Comparison of ENCODE assay signal across 8 cellular contexts in the genomic region with DNA sequence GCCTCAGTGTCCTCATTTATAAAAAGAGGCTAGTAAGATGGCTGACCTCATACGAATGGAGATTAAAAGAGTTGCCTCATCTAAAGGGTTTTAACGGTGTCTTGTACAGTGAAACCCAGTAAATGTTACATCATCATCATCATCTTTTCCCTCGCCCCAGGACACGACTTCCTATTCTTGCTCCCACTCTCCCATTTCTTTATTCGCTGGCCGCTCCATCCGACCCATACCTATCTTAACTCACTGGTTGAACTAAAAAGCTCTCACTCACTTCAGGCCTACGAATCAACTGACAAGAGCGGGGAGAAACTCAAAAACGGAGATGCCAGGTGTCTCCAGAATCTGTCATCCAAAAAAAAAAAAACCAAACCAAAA. TPM values are rescaled to one million over a fixed set of nuclear protein-coding genes. Genes with fewer than 3 reads are reported as not detected.
DNase-seq lines count a peak whose midpoint lies in the region; ATAC-seq and TF ChIP-seq lines count a peak whose summit lies in the region.

No MANE protein-coding gene starts in this region.

- 0 to 3% methylated on average over 3 to 10 of the region's 10 CpGs for WGBS in gastroesophageal sphincter (ENCODE audit: low coverage in 1 of 2), 2 donors

- no peak for TF ChIP-seq EP300 in gastroesophageal sphincter (IDR thresholded peaks at IDR 0.05)

- H3K4me3 Mint-ChIP-seq in activated CD4-positive, alpha-beta memory T cell treated with anti-CD3 and anti-CD28 coated beads for 36 hours = no peak overlapping the region
- H3K4me3 Mint-ChIP-seq in WTC11 = no peak overlapping the region

- H3K27me3 Mint-ChIP-seq in activated CD4-positive, alpha-beta memory T cell treated with anti-CD3 and anti-CD28 coated beads for 36 hours = no peaks in the 10 kb centered on the region
- H3K27me3 Mint-ChIP-seq in WTC11 (ENCODE audit: low read depth) = no peaks in the 10 kb centered on the region; the same call in 1 of the 2 replicates

- peaks cover 15% of the 10 kb centered on the region for H3K36me3 Mint-ChIP-seq in activated CD4-positive, alpha-beta memory T cell treated with anti-CD3 and anti-CD28 coated beads for 36 hours
- H3K36me3 Mint-ChIP-seq in WTC11 = peaks cover 11% of the 10 kb centered on the region

- TF ChIP-seq POLR2A in gastroesophageal sphincter (IDR thresholded peaks at IDR 0.05) = no peak

- H3K4me1 Mint-ChIP-seq in activated CD4-positive, alpha-beta memory T cell treated with anti-CD3 and anti-CD28 coated beads for 36 hours (ENCODE audit: low read depth) = peaks cover 9% of the 10 kb centered on the region
- H3K4me1 Mint-ChIP-seq in WTC11 = peaks cover 14% of the 10 kb centered on the region

- peak overlapping the region; percentile 67 to 98 for H3K4me3 ChIP-seq in gastroesophageal sphincter

- H3K27ac ChIP-seq in gastroesophageal sphincter = peak overlapping the region; percentile 76 to 92 (median 88)

- no peak for TF ChIP-seq CTCF in gastroesophageal sphincter (IDR thresholded peaks at IDR 0.05)
- TF ChIP-seq CTCF in WTC11 (IDR thresholded peaks at IDR 0.05) = no peak

- intact Hi-C loops in activated CD4-positive, alpha-beta memory T cell treated with anti-CD3 and anti-CD28 coated beads for 36 hours (cut with micrococcal nuclease) = loop anchor here (1.0 to 5.0 kb wide), 8 partner anchors 50 to 1110 kb away; partner anchors contain the start of genes CEP55, HELLS, KIF11 and NOC3L
- intact Hi-C loops in sciatic nerve (cut with DNase I) = no loop called here

- CTCF ChIA-PET in activated CD4-positive, alpha-beta memory T cell treated with anti-CD3 and anti-CD28 coated beads for 36 hours (lab: Charles Lee) = interaction anchor here (0.6 to 2.0 kb wide), 6 partner anchors 111 to 845 kb away, joined by 3 to 5 read pairs (median 4); no protein-coding TSS in a partner anchor
- CTCF ChIA-PET in WTC11 (lab: Charles Lee) = interaction anchor here (0.7 to 2.5 kb wide), 10 partner anchors 18 to 157 kb away, joined by 3 to 38 read pairs (median 4); partner anchors contain the start of gene LGI1

- POLR2A ChIA-PET in activated CD4-positive, alpha-beta memory T cell treated with anti-CD3 and anti-CD28 coated beads for 36 hours (lab: Charles Lee) = interaction anchor here (0.5 to 2.2 kb wide), 8 partner anchors 11 to 239 kb away, joined by 3 to 6 read pairs (median 3); no protein-coding TSS in a partner anchor
- POLR2A ChIA-PET in WTC11 (lab: Charles Lee) = interaction anchor here (0.6 to 1.3 kb wide), 4 partner anchors 19 to 220 kb away, joined by 3 to 6 read pairs (median 4); partner anchors contain the start of gene MYOF

- H3K4me1 ChIP-seq in gastroesophageal sphincter = peaks cover 7 to 29% (median 9%) of the 10 kb centered on the region in 3 donors

- no peaks in the 10 kb centered on the region for H3K9me3 ChIP-seq in gastroesophageal sphincter

- no peak overlapping the region for H3K27ac Mint-ChIP-seq in activated CD4-positive, alpha-beta memory T cell treated with anti-CD3 and anti-CD28 coated beads for 36 hours
- H3K27ac Mint-ChIP-seq in WTC11 = no peak overlapping the region

- ATAC-seq in GM19397 (IDR thresholded peaks at IDR 0.05; ENCODE audit: unreplicated experiment) (peak; percentile 13), HG03442 (IDR thresholded peaks at IDR 0.05; ENCODE audit: unreplicated experiment) (peak; percentile 14), gastroesophageal sphincter (no peak), sciatic nerve (peak; percentile 27), WTC11 (no peak), HG03457 (IDR thresholded peaks at IDR 0.05; ENCODE audit: unreplicated experiment) (no peak)

- H3K36me3 ChIP-seq in gastroesophageal sphincter = peaks cover 0 to 31% of the 10 kb centered on the region in 2 donors

- no peaks in the 10 kb centered on the region for H3K9me3 Mint-ChIP-seq in activated CD4-positive, alpha-beta memory T cell treated with anti-CD3 and anti-CD28 coated beads for 36 hours
- no peaks in the 10 kb centered on the region for H3K9me3 Mint-ChIP-seq in WTC11

- H3K27me3 ChIP-seq in gastroesophageal sphincter = no peaks in the 10 kb centered on the region

- DNase-seq in DMS114 treated with DMSO at 0.1 percent for 48 hours (lab: John Stamatoyannopoulos, UW; ENCODE audit: unreplicated experiment) (peak; percentile 55), sciatic nerve (ENCODE audit: low spot score) (no peak), WTC11 (ENCODE audit: low spot score) (no peak)
- peak; percentile 34 for DNase-seq in activated CD4-positive, alpha-beta memory T cell treated with anti-CD3 and anti-CD28 coated beads for 36 hours

TF ChIP-seq in WTC11, 78 proteins besides CTCF, POLR2A, EP300 and RAD21:
- no peak for TF ChIP-seq NR3C1 (CRISPR knock-in tag; conservative IDR thresholded peaks at IDR 0.05; ENCODE audit: low read depth)
- TF ChIP-seq MYBL2 (CRISPR knock-in tag; IDR thresholded peaks at IDR 0.05) = no peak
- TF ChIP-seq ZNF396 (CRISPR knock-in tag; IDR thresholded peaks at IDR 0.05; ENCODE audit: borderline replicate concordance) = no peak
- TF ChIP-seq IRF2 (CRISPR knock-in tag; IDR thresholded peaks at IDR 0.05; ENCODE audit: borderline replicate concordance, low read depth) = no peak
- TF ChIP-seq SOX15 (CRISPR knock-in tag; IDR thresholded peaks at IDR 0.05) = no peak
- TF ChIP-seq TCF7 (CRISPR knock-in tag; IDR thresholded peaks at IDR 0.05; ENCODE audit: low read depth) = no peak
- TF ChIP-seq CREB1 (CRISPR knock-in tag; IDR thresholded peaks at IDR 0.05) = no peak
- TF ChIP-seq NR1H2 (CRISPR knock-in tag; IDR thresholded peaks at IDR 0.05) = no peak
- TF ChIP-seq, protein P1, sequence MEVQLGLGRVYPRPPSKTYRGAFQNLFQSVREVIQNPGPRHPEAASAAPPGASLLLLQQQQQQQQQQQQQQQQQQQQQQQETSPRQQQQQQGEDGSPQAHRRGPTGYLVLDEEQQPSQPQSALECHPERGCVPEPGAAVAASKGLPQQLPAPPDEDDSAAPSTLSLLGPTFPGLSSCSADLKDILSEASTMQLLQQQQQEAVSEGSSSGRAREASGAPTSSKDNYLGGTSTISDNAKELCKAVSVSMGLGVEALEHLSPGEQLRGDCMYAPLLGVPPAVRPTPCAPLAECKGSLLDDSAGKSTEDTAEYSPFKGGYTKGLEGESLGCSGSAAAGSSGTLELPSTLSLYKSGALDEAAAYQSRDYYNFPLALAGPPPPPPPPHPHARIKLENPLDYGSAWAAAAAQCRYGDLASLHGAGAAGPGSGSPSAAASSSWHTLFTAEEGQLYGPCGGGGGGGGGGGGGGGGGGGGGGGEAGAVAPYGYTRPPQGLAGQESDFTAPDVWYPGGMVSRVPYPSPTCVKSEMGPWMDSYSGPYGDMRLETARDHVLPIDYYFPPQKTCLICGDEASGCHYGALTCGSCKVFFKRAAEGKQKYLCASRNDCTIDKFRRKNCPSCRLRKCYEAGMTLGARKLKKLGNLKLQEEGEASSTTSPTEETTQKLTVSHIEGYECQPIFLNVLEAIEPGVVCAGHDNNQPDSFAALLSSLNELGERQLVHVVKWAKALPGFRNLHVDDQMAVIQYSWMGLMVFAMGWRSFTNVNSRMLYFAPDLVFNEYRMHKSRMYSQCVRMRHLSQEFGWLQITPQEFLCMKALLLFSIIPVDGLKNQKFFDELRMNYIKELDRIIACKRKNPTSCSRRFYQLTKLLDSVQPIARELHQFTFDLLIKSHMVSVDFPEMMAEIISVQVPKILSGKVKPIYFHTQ (CRISPR knock-in tag; IDR thresholded peaks at IDR 0.05) = no peak
- no peak for TF ChIP-seq RORB (CRISPR knock-in tag; IDR thresholded peaks at IDR 0.05)
- TF ChIP-seq SMAD3 (CRISPR knock-in tag; IDR thresholded peaks at IDR 0.05; ENCODE audit: borderline replicate concordance) = no peak
- TF ChIP-seq IRF1 (CRISPR knock-in tag; IDR thresholded peaks at IDR 0.05) = no peak
- TF ChIP-seq FOXK1 (CRISPR knock-in tag; IDR thresholded peaks at IDR 0.05) = no peak
- no peak for TF ChIP-seq JAZF1 (CRISPR knock-in tag; IDR thresholded peaks at IDR 0.05)
- no peak for TF ChIP-seq JUN (CRISPR knock-in tag; IDR thresholded peaks at IDR 0.05)
- no peak for TF ChIP-seq EMX1 (CRISPR knock-in tag; IDR thresholded peaks at IDR 0.05)
- no peak for TF ChIP-seq MAX (CRISPR knock-in tag; IDR thresholded peaks at IDR 0.05)

RNA-seq across cellular contexts. Expression of gene FRA10AC1, which starts 0.5 kb away (rescaled TPM):
- total RNA-seq in activated CD4-positive, alpha-beta memory T cell treated with anti-CD3 and anti-CD28 coated beads for 36 hours = 10 to 100 TPM; 18.6 to 19.0 TPM
- total RNA-seq in gastroesophageal sphincter = 10 to 100 TPM in 2 of 4 donors, 1 to 10 TPM in 2; 8.4 to 28.6 (median 14.3) TPM
- 40.9 TPM for total RNA-seq in sciatic nerve
- total RNA-seq in WTC11 (2021) = 12.9 to 15.8 TPM (median 14.1 TPM) in 3 replicates

RNA-seq across cellular contexts. Expression of gene LGI1, which starts 55.8 kb away (rescaled TPM):
- total RNA-seq in activated CD4-positive, alpha-beta memory T cell treated with anti-CD3 and anti-CD28 coated beads for 36 hours = not detected
- total RNA-seq in gastroesophageal sphincter (1 to 10 TPM in 1 of 4 donors, under 1 TPM in 2, not detected in 1; 0.17 to 1.9 (median 0.35) TPM), sciatic nerve (19.8 TPM), WTC11 (2021) (not detected in 3 replicates)

Comparison
In these comparisons a context has a peak if more than half of its experiments do, and no peak if none do; other contexts are left out.
1. DNase-seq: peak in DMS114 treated with DMSO at 0.1 percent for 48 hours (single experiment) and activated CD4-positive, alpha-beta memory T cell treated with anti-CD3 and anti-CD28 coated beads for 36 hours (single experiment); none in sciatic nerve (single experiment) and WTC11 (single experiment).
2. ATAC-seq: peak in GM19397 (single experiment), HG03442 (single experiment) and sciatic nerve (single experiment); none in gastroesophageal sphincter (single experiment), WTC11 (single experiment) and HG03457 (single experiment).